Comparison of ENCODE assay signal across 14 cellular contexts in genomic region chr6:99590728-99591672, GRCh38. TPM values are rescaled to one million over a fixed set of nuclear protein-coding genes. Genes with fewer than 3 reads are reported as not detected.
DNase-seq lines count a peak whose midpoint lies in the region; ATAC-seq and TF ChIP-seq lines count a peak whose summit lies in the region.
"Had no signal": no experiment of that assay in that cellular context is flagged by ENCODE, and none has a peak within 500 bp of the region (broad histone marks: within the 10 kb centered on the region; RNA-seq: fewer than 3 reads in every experiment).

No MANE protein-coding gene starts in this region.

- in situ Hi-C loops in IMR-90 (cut with MboI; ENCODE audit: low sequenced_read_pairs) = loop anchor here (25.0 kb wide), 1 partner anchor 871 kb away; the partner anchor contains the start of gene SIM1

- no peaks in the 10 kb centered on the region for H3K9me3 ChIP-seq in CD8-positive, alpha-beta memory T cell (ENCODE audit: low read length)
- H3K9me3 ChIP-seq in IMR-90 (ENCODE audit: control insufficient read depth, insufficient read depth, low read length) = peaks cover 4% of the 10 kb centered on the region
- peaks cover 0 to 7% of the 10 kb centered on the region in 2 donors for H3K9me3 ChIP-seq in neuronal stem cell (replicated peaks in 1 of 2; ENCODE audit: control insufficient read depth in 2 of 2, insufficient read depth in 1 of 2, low read depth in 1 of 2, low read length in 2 of 2)
- H3K9me3 ChIP-seq: testis had no signal

- no peaks in the 10 kb centered on the region for H4K20me1 ChIP-seq in IMR-90 (ENCODE audit: insufficient read depth, low read length)

- dilution Hi-C loops in IMR-90 (cut with HindIII; ENCODE audit: low sequenced_read_pairs, unreplicated experiment) = no loop called here

- H3K27ac ChIP-seq in CD8-positive, alpha-beta memory T cell (ENCODE audit: low read depth, low read length) = no peak overlapping the region
- H3K27ac ChIP-seq in IMR-90 (ENCODE audit: insufficient read depth, low read length) (no peak overlapping the region), neuronal stem cell (replicated peaks; ENCODE audit: low read length) (no peak overlapping the region)
- H3K27ac ChIP-seq: testis had no signal

- no peak overlapping the region for H4K8ac ChIP-seq in IMR-90 (ENCODE audit: low read depth in 2 of 2, low read length in 2 of 2)
- H4K8ac ChIP-seq in neuronal stem cell (ENCODE audit: low read depth, low read length) = no peak overlapping the region

- H3K9ac ChIP-seq in IMR-90 (ENCODE audit: low read depth, low read length) (no peak overlapping the region), neuronal stem cell (ENCODE audit: low read depth, low read length, poor library complexity) (no peak overlapping the region)

- no peak overlapping the region for H2BK12ac ChIP-seq in neuronal stem cell (ENCODE audit: low read length)

- intact Hi-C loops in IMR-90 (cut with micrococcal nuclease) = no loop called here

- DNase-seq in CD8-positive, alpha-beta memory T cell = no peak
- DNase-seq in IMR-90 (no peak), ecto neural progenitor cell (ENCODE audit: low spot score) (peak; percentile 61), neuronal stem cell (ENCODE audit: low spot score) (no peak), DMS 273 treated with DMSO at 0.1 percent for 48 hours (lab: John Stamatoyannopoulos, UW) (no peak), occipital lobe (lab: John Stamatoyannopoulos, UW) (no peak), GM10266 (ENCODE audit: extremely low spot score) (no peak)
- DNase-seq: activated CD8-positive, alpha-beta T cell treated with anti-CD3 and anti-CD28 coated beads for 36 hours; erythroblast; NCI-H226; nucleus accumbens; stimulated activated CD4-positive, alpha-beta T cell treated with anti-CD3 and anti-CD28 coated beads, Interleukin-4, amount 100 ng/mL, for 4 hours; testis had no signal

- no peak overlapping the region for H3K23ac ChIP-seq in IMR-90 (ENCODE audit: low read depth, low read length)
- peak overlapping the region; percentile 32 for H3K23ac ChIP-seq in neuronal stem cell (ENCODE audit: low read depth, low read length, poor library complexity)

- no peak for ATAC-seq in IMR-90 (ENCODE audit: low read depth)
- no peak for ATAC-seq in HG02840 (IDR thresholded peaks at IDR 0.05; ENCODE audit: low FRiP score, unreplicated experiment)
- ATAC-seq: activated CD8-positive, alpha-beta T cell treated with anti-CD3 and anti-CD28 coated beads for 36 hours had no signal

- H4K91ac ChIP-seq in IMR-90 (ENCODE audit: insufficient read depth, low read depth, low read length) (no peak overlapping the region), neuronal stem cell (ENCODE audit: low read depth, low read length, poor library complexity) (no peak overlapping the region)

- H3K4ac ChIP-seq in IMR-90 (ENCODE audit: low read depth, low read length) = no peak overlapping the region
- no peak overlapping the region for H3K4ac ChIP-seq in neuronal stem cell (ENCODE audit: low read length)

- H3K4me1 Mint-ChIP-seq in CD8-positive, alpha-beta memory T cell = peaks cover 32 to 46% (median 41%) of the 10 kb centered on the region in 3 donors

- no peak overlapping the region for H2AK9ac ChIP-seq in IMR-90 (replicated peaks; ENCODE audit: low read depth, low read length, poor library complexity)

- H3K27me3 Mint-ChIP-seq in CD8-positive, alpha-beta memory T cell = peaks cover 62 to 85% of the 10 kb centered on the region in 2 donors

- no peak overlapping the region for H3K4me3 ChIP-seq in CD8-positive, alpha-beta memory T cell (ENCODE audit: low read length)
- no peak overlapping the region for H3K4me3 ChIP-seq in IMR-90 (ENCODE audit: insufficient read depth, low read depth, low read length)
- H3K4me3 ChIP-seq in neuronal stem cell (ENCODE audit: low read length in 2 of 2) = no peak overlapping the region
- H3K4me3 ChIP-seq: testis had no signal

- no peaks in the 10 kb centered on the region for H3K79me1 ChIP-seq in IMR-90 (ENCODE audit: low read depth in 1 of 2, low read length in 2 of 2)
- H3K79me1 ChIP-seq in neuronal stem cell (ENCODE audit: low read depth, low read length) = no peaks in the 10 kb centered on the region

- TF ChIP-seq POLR2A in IMR-90 (IDR thresholded peaks at IDR 0.05; ENCODE audit: low read depth, low read length) = no peak

- H3K4me2 ChIP-seq in IMR-90 (ENCODE audit: low read depth, low read length) (peak overlapping the region; percentile 62; the same call in 1 of the 2 replicates), neuronal stem cell (ENCODE audit: insufficient read depth, low read length, poor library complexity, severe bottlenecking) (peak overlapping the region; percentile 23)

- no peak overlapping the region for H2BK20ac ChIP-seq in IMR-90 (ENCODE audit: low read depth, low read length)

- BruUV-seq in IMR-90 (replicated peaks; lab: Mats Ljungman, UMichigan) = no TSS peak

- H2BK5ac ChIP-seq in IMR-90 (ENCODE audit: low read depth, low read length, poor library complexity, severe bottlenecking) (no peak overlapping the region), neuronal stem cell (ENCODE audit: low read length) (no peak overlapping the region)

- WGBS in IMR-90 (ENCODE audit: extremely low coverage in 2 of 2, insufficient read length in 1 of 2), 2 experiments = 2% methylated on average over 27 of the region's 63 CpGs; no CpG with 5 or more reads in 1 of the 2 experiments
- WGBS in neuronal stem cell (ENCODE audit: extremely low coverage in 2 of 2, insufficient read length in 2 of 2, insufficient replicate concordance in 1 of 2), 2 donors = no CpG with 5 or more reads among the region's 63 CpGs

- peak overlapping the region in 6 of 7 donors; percentile 7 to 76 (median 46) for H3K4me3 Mint-ChIP-seq in CD8-positive, alpha-beta memory T cell
- H3K4me3 Mint-ChIP-seq: activated CD8-positive, alpha-beta T cell treated with anti-CD3 and anti-CD28 coated beads for 36 hours had no signal

- H2AFZ ChIP-seq in IMR-90 (replicated peaks; ENCODE audit: low read length, poor library complexity) (no peak overlapping the region), neuronal stem cell (ENCODE audit: low read length) (peak overlapping the region; percentile 80)

- H2AK5ac ChIP-seq in IMR-90 (ENCODE audit: low read depth, low read length) (no peak overlapping the region), neuronal stem cell (ENCODE audit: low read depth, low read length) (no peak overlapping the region)

- H3K36me3 ChIP-seq in CD8-positive, alpha-beta memory T cell (ENCODE audit: insufficient read depth, low read length) = no peaks in the 10 kb centered on the region
- H3K36me3 ChIP-seq in IMR-90 (ENCODE audit: control insufficient read depth, insufficient read depth, low read length) (no peaks in the 10 kb centered on the region), neuronal stem cell (replicated peaks in 1 of 2; ENCODE audit: control insufficient read depth in 2 of 2, insufficient read depth in 2 of 2, low read length in 2 of 2) (no peaks in the 10 kb centered on the region)

- H3K27ac Mint-ChIP-seq in CD8-positive, alpha-beta memory T cell = no peak overlapping the region
- H3K27ac Mint-ChIP-seq: activated CD8-positive, alpha-beta T cell treated with anti-CD3 and anti-CD28 coated beads for 36 hours had no signal

- CTCF ChIA-PET in CD8-positive, alpha-beta memory T cell (lab: Charles Lee) = interaction anchor here (0.9 kb wide), 1 partner anchor 155 kb away, joined by 4 read pairs; no protein-coding TSS in a partner anchor
- CTCF ChIA-PET in IMR-90 (lab: Yijun Ruan, JAX) = interaction anchor here (1.3 kb wide), 1 partner anchor 10 kb away, joined by 4 read pairs; no protein-coding TSS in a partner anchor

- H2BK120ac ChIP-seq in IMR-90 (ENCODE audit: low read depth, low read length) (no peak overlapping the region), neuronal stem cell (ENCODE audit: low read depth, low read length) (no peak overlapping the region)

- peaks cover 0 to 3% (median 2%) of the 10 kb centered on the region in 3 donors for H3K36me3 Mint-ChIP-seq in CD8-positive, alpha-beta memory T cell

- H3K9me1 ChIP-seq in IMR-90 (ENCODE audit: insufficient read depth, low read length) = no peaks in the 10 kb centered on the region; the same call in 1 of the 2 replicates

- peaks cover 52% of the 10 kb centered on the region for H3K27me3 ChIP-seq in CD8-positive, alpha-beta memory T cell (ENCODE audit: insufficient read depth, low read length, poor library complexity, severe bottlenecking)
- H3K27me3 ChIP-seq in IMR-90 (ENCODE audit: control insufficient read depth, insufficient read depth, low read length) (peaks cover 71% of the 10 kb centered on the region), neuronal stem cell (ENCODE audit: control insufficient read depth in 3 of 3, insufficient read depth in 3 of 3, low read depth in 1 of 3, low read length in 3 of 3) (peaks cover 27 to 91% (median 69%) of the 10 kb centered on the region in 3 experiments)
- H3K27me3 ChIP-seq: testis had no signal

- peaks cover 23% of the 10 kb centered on the region for H3K4me1 ChIP-seq in CD8-positive, alpha-beta memory T cell (ENCODE audit: insufficient read depth, low read length)
- no peaks in the 10 kb centered on the region for H3K4me1 ChIP-seq in IMR-90 (ENCODE audit: control insufficient read depth, insufficient read depth, low read length)
- peaks cover 5 to 6% of the 10 kb centered on the region in 2 donors for H3K4me1 ChIP-seq in neuronal stem cell (ENCODE audit: control insufficient read depth in 2 of 2, insufficient read depth in 1 of 2, low read depth in 1 of 2, low read length in 2 of 2)

- no peak overlapping the region for H4K5ac ChIP-seq in IMR-90 (ENCODE audit: low read depth, low read length)

- no peak overlapping the region for H2BK15ac ChIP-seq in IMR-90 (ENCODE audit: low read depth, low read length)
- H2BK15ac ChIP-seq in neuronal stem cell (ENCODE audit: low read length) = no peak overlapping the region

- no peak overlapping the region for H3K18ac ChIP-seq in IMR-90 (ENCODE audit: low read depth, low read length)
- H3K18ac ChIP-seq in neuronal stem cell (ENCODE audit: low read length) = no peak overlapping the region

- H3K9me3 Mint-ChIP-seq in CD8-positive, alpha-beta memory T cell = peaks cover 3 to 11% (median 9%) of the 10 kb centered on the region in 5 donors

- no peak for TF ChIP-seq RAD21 in IMR-90 (IDR thresholded peaks at IDR 0.05; ENCODE audit: low read length)

- H3K56ac ChIP-seq in IMR-90 (ENCODE audit: extremely low read depth, insufficient read depth, low read length) = no peak overlapping the region

- TF ChIP-seq CTCF in IMR-90 (conservative IDR thresholded peaks at IDR 0.05; ENCODE audit: low read depth, low read length) (no peak), GM10266 (IDR thresholded peaks at IDR 0.05; ENCODE audit: control insufficient read depth, insufficient read depth, low read depth, missing control alignments) (no peak)

- POLR2A ChIA-PET in CD8-positive, alpha-beta memory T cell (lab: Charles Lee) = interaction anchor here (0.7 kb wide), 1 partner anchor 870 kb away, joined by 4 read pairs; no protein-coding TSS in a partner anchor
- POLR2A ChIA-PET in IMR-90 (lab: Charles Lee; ENCODE audit: unreplicated experiment) = no interaction called here

- H3K14ac ChIP-seq in IMR-90 (replicated peaks; ENCODE audit: low read depth, low read length) (no peak overlapping the region), neuronal stem cell (ENCODE audit: low read length) (no peak overlapping the region)

RNA-seq across cellular contexts. Expression of gene PRDM13, which starts 15.6 kb away (rescaled TPM):
- total RNA-seq in CD8-positive, alpha-beta memory T cell = under 1 TPM in 1 of 2 experiments, not detected in 1; 0.07 TPM
- polyA plus RNA-seq in CD8-positive, alpha-beta memory T cell = 0.14 TPM
- total RNA-seq in IMR-90 (2012; rRNA removed) (not detected in 2 replicates), occipital lobe (not detected)
- not detected in 2 replicates for polyA plus RNA-seq in IMR-90 (2012; rRNA removed)
- polyA plus RNA-seq in IMR-90 (2012; cell fraction: cytosol; rRNA removed) = not detected in 2 replicates
- polyA plus RNA-seq in IMR-90 (2012; cell fraction: nucleus; rRNA removed; ENCODE audit: low replicate concordance) = not detected in 2 replicates
- not detected for polyA plus RNA-seq in neuronal stem cell (2013, experiment 1 of 2)
- 0.03 TPM for polyA plus RNA-seq in neuronal stem cell (2013, experiment 2 of 2)
- total RNA-seq: activated CD8-positive, alpha-beta T cell treated with anti-CD3 and anti-CD28 coated beads for 36 hours had no signal

RNA-seq across cellular contexts. Expression of gene CCNC, which starts 22.5 kb away (rescaled TPM):
- 10 to 100 TPM; 62.5 to 64.8 TPM for total RNA-seq in CD8-positive, alpha-beta memory T cell
- 39.6 TPM for polyA plus RNA-seq in CD8-positive, alpha-beta memory T cell
- 95.7 and 127 TPM in 2 replicates for total RNA-seq in IMR-90 (2012; rRNA removed)
- polyA plus RNA-seq in IMR-90 (2012; rRNA removed) = 19.8 and 30.1 TPM in 2 replicates
- 5.4 and 10.6 TPM in 2 replicates for polyA plus RNA-seq in IMR-90 (2012; cell fraction: cytosol; rRNA removed)
- polyA plus RNA-seq in IMR-90 (2012; cell fraction: nucleus; rRNA removed; ENCODE audit: low replicate concordance) = 1.4 and 15.0 TPM in 2 replicates
- polyA plus RNA-seq in neuronal stem cell (2013, experiment 1 of 2) = 49.0 TPM
- polyA plus RNA-seq in neuronal stem cell (2013, experiment 2 of 2) = 51.0 TPM
- total RNA-seq in occipital lobe = 111 TPM
